In the genomic region with DNA sequence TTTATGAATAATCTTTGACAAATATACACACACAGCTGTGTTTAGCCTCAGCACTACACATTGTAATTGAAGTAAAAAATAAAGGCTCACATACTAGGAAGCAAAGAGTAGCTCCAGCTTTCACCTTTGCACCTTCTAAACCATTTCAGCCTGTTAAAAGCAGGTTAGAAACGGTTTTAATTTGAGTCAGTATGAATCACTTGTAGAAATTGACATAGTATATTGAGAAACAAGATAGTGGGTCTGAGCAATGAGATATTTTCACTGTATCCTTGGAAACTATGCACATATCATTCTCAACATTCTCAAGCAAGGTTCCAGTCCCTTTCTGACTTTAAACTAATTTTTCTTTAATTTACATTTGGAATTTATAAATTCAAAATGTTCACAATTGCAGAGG, we compare ENCODE assay signal across 17 cellular contexts.
DNase-seq lines count a peak whose midpoint lies in the region; ATAC-seq and TF ChIP-seq lines count a peak whose summit lies in the region.
"Had no signal": no experiment of that assay in that cellular context is flagged by ENCODE, and none has a peak within 500 bp of the region (broad histone marks: within the 10 kb centered on the region; RNA-seq: fewer than 3 reads in every experiment).

No MANE protein-coding gene starts in this region.

- no peak overlapping the region for H2BK120ac ChIP-seq in IMR-90 (ENCODE audit: low read depth, low read length)

- H3K4me2 ChIP-seq in IMR-90 (ENCODE audit: low read depth, low read length), result no peak overlapping the region
- H3K4me2 ChIP-seq in mammary epithelial cell (ENCODE audit: insufficient read depth, low read depth, low read length), result peak overlapping the region; percentile 36

- no CpG with 5 or more reads among the region's 1 CpG for WGBS in IMR-90 (ENCODE audit: extremely low coverage in 2 of 2, insufficient read length in 1 of 2), 2 experiments
- WGBS in mammary epithelial cell (ENCODE audit: low coverage, missing lambda C conversion rate), result 0% methylated on average over 1 of the region's 1 CpG

- ATAC-seq in IMR-90 (ENCODE audit: low read depth), result peak; percentile 86
- ATAC-seq: HCT116, Panc1 had no signal

- H2BK20ac ChIP-seq in IMR-90 (ENCODE audit: low read depth, low read length), result no peak overlapping the region; the same call in 1 of the 2 replicates

- dilution Hi-C loops in IMR-90 (cut with HindIII; ENCODE audit: low sequenced_read_pairs, unreplicated experiment) (no loop called here), mammary epithelial cell (cut with HindIII; ENCODE audit: low sequenced_read_pairs) (no loop called here)

- no peak overlapping the region for H3K23ac ChIP-seq in IMR-90 (ENCODE audit: low read depth, low read length)

- no peak overlapping the region for H2AK5ac ChIP-seq in IMR-90 (ENCODE audit: low read depth, low read length)

- in situ Hi-C loops in IMR-90 (cut with MboI; ENCODE audit: low sequenced_read_pairs), result no loop called here
- in situ Hi-C loops in mammary epithelial cell (cut with MboI; ENCODE audit: low sequenced_read_pairs in 2 of 2), result no loop called here

- H2AK9ac ChIP-seq in IMR-90 (replicated peaks; ENCODE audit: low read depth, low read length, poor library complexity), result no peak overlapping the region

- H4K20me1 ChIP-seq in IMR-90 (ENCODE audit: insufficient read depth, low read length) (no peaks in the 10 kb centered on the region), mammary epithelial cell (ENCODE audit: insufficient read depth, low read length) (no peaks in the 10 kb centered on the region)

- H3K27me3 ChIP-seq in IMR-90 (ENCODE audit: control insufficient read depth, insufficient read depth, low read length), result no peaks in the 10 kb centered on the region
- no peaks in the 10 kb centered on the region for H3K27me3 ChIP-seq in mammary epithelial cell (ENCODE audit: insufficient read depth, low read length)
- H3K27me3 ChIP-seq in left ventricle myocardium inferior (ENCODE audit: low read depth), result no peaks in the 10 kb centered on the region

- no peak overlapping the region for H4K5ac ChIP-seq in IMR-90 (ENCODE audit: low read depth, low read length)

- no peak overlapping the region for H3K9ac ChIP-seq in IMR-90 (ENCODE audit: low read depth, low read length)
- no peak overlapping the region for H3K9ac ChIP-seq in mammary epithelial cell (ENCODE audit: insufficient read depth, low read length)

- H3K18ac ChIP-seq in IMR-90 (ENCODE audit: low read depth, low read length), result no peak overlapping the region

- no peaks in the 10 kb centered on the region for H3K9me1 ChIP-seq in IMR-90 (ENCODE audit: insufficient read depth, low read length)

- H3K9me3 ChIP-seq in IMR-90 (ENCODE audit: control insufficient read depth, insufficient read depth, low read length) (no peaks in the 10 kb centered on the region; the same call in 1 of the 2 replicates), mammary epithelial cell (replicated peaks; ENCODE audit: insufficient read depth, low read length) (no peaks in the 10 kb centered on the region), left ventricle myocardium inferior (replicated peaks) (peaks cover 25% of the 10 kb centered on the region)

- DNase-seq in AG09309 (ENCODE audit: low read depth) (peak; percentile 57), IMR-90 (peak; percentile 89), mammary epithelial cell (peak; percentile 81), hepatic stellate cell (ENCODE audit: low spot score) (peak; percentile 54), left ventricle myocardium inferior (no peak), NK-92 (lab: John Stamatoyannopoulos, UW; ENCODE audit: unreplicated experiment) (no peak), NCI-H524 (lab: John Stamatoyannopoulos, UW) (no peak), GM10266 (ENCODE audit: extremely low spot score) (no peak)
- DNase-seq: activated CD4-positive, alpha-beta T cell treated with anti-CD3 and anti-CD28 coated beads, Interleukin-2, amount 50 U/mL, for 48 hours; activated T-cell treated with anti-CD3 and anti-CD28 coated beads, Interleukin-2, amount 50 U/mL, for 1 hour; kidney; NCI-H1048; NCI-H2081 treated with DMSO at 0.1 percent for 48 hours; NCI-H69 had no signal

- H2BK5ac ChIP-seq in IMR-90 (ENCODE audit: low read depth, low read length, poor library complexity, severe bottlenecking), result no peak overlapping the region

- no peak overlapping the region for H3K4ac ChIP-seq in IMR-90 (ENCODE audit: low read depth, low read length)

- CTCF ChIA-PET in IMR-90 (lab: Yijun Ruan, JAX), result interaction anchor here (1.2 kb wide), 1 partner anchor 9 kb away, joined by 4 read pairs; no protein-coding TSS in a partner anchor
- CTCF ChIA-PET in mammary epithelial cell (lab: Charles Lee; ENCODE audit: low non-redundant PET), result interaction anchor here (0.6 kb wide), 2 partner anchors 73 to 181 kb away, joined by 5 read pairs; no protein-coding TSS in a partner anchor

- no peak overlapping the region for H3K14ac ChIP-seq in IMR-90 (replicated peaks; ENCODE audit: low read depth, low read length)

- H3K27ac ChIP-seq in IMR-90 (ENCODE audit: insufficient read depth, low read length) (no peak overlapping the region), mammary epithelial cell (ENCODE audit: insufficient read depth, low read depth, low read length) (peak overlapping the region; percentile 81), left ventricle myocardium inferior (replicated peaks) (no peak overlapping the region)
- H3K27ac ChIP-seq: VCaP had no signal

- no peaks in the 10 kb centered on the region for H3K36me3 ChIP-seq in IMR-90 (ENCODE audit: control insufficient read depth, insufficient read depth, low read length)
- H3K36me3 ChIP-seq in mammary epithelial cell (ENCODE audit: insufficient read depth, low read length), result no peaks in the 10 kb centered on the region
- no peaks in the 10 kb centered on the region for H3K36me3 ChIP-seq in left ventricle myocardium inferior

- no peak for TF ChIP-seq POLR2A in IMR-90 (IDR thresholded peaks at IDR 0.05; ENCODE audit: low read depth, low read length)

- BruUV-seq in IMR-90 (replicated peaks; lab: Mats Ljungman, UMichigan) (no TSS peak), mammary epithelial cell (replicated peaks; lab: Mats Ljungman, UMichigan) (no TSS peak)

- H2AFZ ChIP-seq in IMR-90 (replicated peaks; ENCODE audit: low read length, poor library complexity), result no peak overlapping the region
- no peak overlapping the region for H2AFZ ChIP-seq in mammary epithelial cell (ENCODE audit: low read depth, low read length)

- no peaks in the 10 kb centered on the region for H3K79me2 ChIP-seq in mammary epithelial cell (ENCODE audit: insufficient read depth, low read length)

- intact Hi-C loops in IMR-90 (cut with micrococcal nuclease), result no loop called here
- intact Hi-C loops in mammary epithelial cell (cut with micrococcal nuclease), result loop anchor here (5.0 to 10.0 kb wide), 2 partner anchors 35 to 93 kb away; no protein-coding TSS in a partner anchor
- intact Hi-C loops in left ventricle myocardium inferior (cut with micrococcal nuclease), result no loop called here

- POLR2A ChIA-PET in IMR-90 (lab: Charles Lee; ENCODE audit: unreplicated experiment), result no interaction called here

- TF ChIP-seq CTCF in AG09309 (IDR thresholded peaks at IDR 0.05; ENCODE audit: control insufficient read depth, insufficient read depth, low read depth, low read length, missing control alignments) (no peak), IMR-90 (conservative IDR thresholded peaks at IDR 0.05; ENCODE audit: low read depth, low read length) (no peak), mammary epithelial cell (conservative IDR thresholded peaks at IDR 0.05 in 1 of 2, IDR thresholded peaks at IDR 0.05 in 1 of 2; ENCODE audit: extremely low read depth in 1 of 2, insufficient read depth in 1 of 2, low read depth in 1 of 2, low read length in 2 of 2) (no peak), left ventricle myocardium inferior (IDR thresholded peaks at IDR 0.05; ENCODE audit: borderline replicate concordance) (no peak), GM10266 (IDR thresholded peaks at IDR 0.05; ENCODE audit: control insufficient read depth, insufficient read depth, low read depth, missing control alignments) (no peak)

- H2BK15ac ChIP-seq in IMR-90 (ENCODE audit: low read depth, low read length), result no peak overlapping the region

- TF ChIP-seq RAD21 in IMR-90 (IDR thresholded peaks at IDR 0.05; ENCODE audit: low read length), result no peak

- H4K8ac ChIP-seq in IMR-90 (ENCODE audit: low read depth in 2 of 2, low read length in 2 of 2), result no peak overlapping the region

- H3K4me1 ChIP-seq in IMR-90 (ENCODE audit: control insufficient read depth, insufficient read depth, low read length), result no peaks in the 10 kb centered on the region; the same call in 1 of the 2 replicates
- peaks cover 16% of the 10 kb centered on the region for H3K4me1 ChIP-seq in mammary epithelial cell (ENCODE audit: insufficient read depth, low read length)
- H3K4me1 ChIP-seq in left ventricle myocardium inferior, result peaks cover 8% of the 10 kb centered on the region

- H4K91ac ChIP-seq in IMR-90 (ENCODE audit: insufficient read depth, low read depth, low read length), result no peak overlapping the region

- no peak overlapping the region for H3K4me3 ChIP-seq in AG09309 (ENCODE audit: control insufficient read depth, low read depth, low read length)
- H3K4me3 ChIP-seq in IMR-90 (ENCODE audit: insufficient read depth, low read depth, low read length), result no peak overlapping the region
- H3K4me3 ChIP-seq in mammary epithelial cell (replicated peaks in 1 of 3; ENCODE audit: insufficient read depth in 1 of 3, low read depth in 2 of 3, low read length in 3 of 3), result no peak overlapping the region
- no peak overlapping the region for H3K4me3 ChIP-seq in left ventricle myocardium inferior

- no peak overlapping the region for H3K56ac ChIP-seq in IMR-90 (ENCODE audit: extremely low read depth, insufficient read depth, low read length)

- H3K79me1 ChIP-seq in IMR-90 (ENCODE audit: low read depth in 1 of 2, low read length in 2 of 2), result no peaks in the 10 kb centered on the region

TF ChIP-seq in IMR-90, 13 proteins besides CTCF, POLR2A, EP300 and RAD21:
- TF ChIP-seq RCOR1 (IDR thresholded peaks at IDR 0.05; ENCODE audit: insufficient replicate concordance, low read length) (no peak), CEBPB (IDR thresholded peaks at IDR 0.05; ENCODE audit: low read depth, low read length) (peak; percentile 86), CHD1 (IDR thresholded peaks at IDR 0.05; ENCODE audit: low read depth, low read length) (no peak), MAFK (IDR thresholded peaks at IDR 0.05; ENCODE audit: low read depth, low read length) (no peak), MAZ (IDR thresholded peaks at IDR 0.05; ENCODE audit: borderline replicate concordance, low read depth, low read length) (no peak), FOS (IDR thresholded peaks at IDR 0.05; ENCODE audit: low read depth, low read length) (peak; percentile 64)

Comparison
In these comparisons a context has a peak if more than half of its experiments do, and no peak if none do; other contexts are left out.
1. DNase-seq: peak in AG09309 (single experiment), IMR-90 (single experiment), mammary epithelial cell (single experiment) and hepatic stellate cell (single experiment); none in left ventricle myocardium inferior (single experiment), NK-92 (single experiment), NCI-H524 (0 of 2) and GM10266 (single experiment).